ENCODE assay signal across 9 cellular contexts in genomic region chr3:66303556-66303955, GRCh38.
A peak's percentile ranks its signal among the peaks of the same experiment; 100 is the strongest.
DNase-seq lines count a peak whose midpoint lies in the region; ATAC-seq and TF ChIP-seq lines count a peak whose summit lies in the region.
"Had no signal": no experiment of that assay in that cellular context is flagged by ENCODE, and none has a peak within 500 bp of the region (broad histone marks: within the 10 kb centered on the region; RNA-seq: fewer than 3 reads in every experiment).

No MANE protein-coding gene starts in this region.

- peak; percentile 60 to 85 (median 71) for DNase-seq in CD4-positive, alpha-beta memory T cell
- DNase-seq in lower lobe of right lung (no peak), SK-N-DZ (ENCODE audit: low spot score) (no peak), GM23338 (ENCODE audit: low spot score) (no peak), Kasumi-1 (lab: John Stamatoyannopoulos, UW) (no peak)

- ATAC-seq in HG02588 (IDR thresholded peaks at IDR 0.05; ENCODE audit: unreplicated experiment) (peak; percentile 68), lower lobe of right lung (peak; percentile 67 to 76), HG02885 (IDR thresholded peaks at IDR 0.05; ENCODE audit: poor library complexity, unreplicated experiment) (no peak), GM23338 (no peak)
- peak; percentile 83 to 84 for ATAC-seq in activated CD4-positive, CD25-positive, alpha-beta regulatory T cell treated with anti-CD3 and anti-CD28 coated beads, Interleukin-2, amount 50 U/mL, for 24 hours

- H3K9me2 ChIP-seq in GM23338 (ENCODE audit: insufficient read depth) = no peaks in the 10 kb centered on the region

- POLR2A ChIA-PET in CD4-positive, alpha-beta memory T cell (lab: Charles Lee; ENCODE audit: partially characterized antibody) = interaction anchor here (0.7 to 4.8 kb wide), 17 partner anchors 10 to 196 kb away, joined by 3 to 38 read pairs (median 7); partner anchors contain the start of gene SLC25A26

- peak overlapping the region; percentile 73 for H3K27ac ChIP-seq in CD4-positive, alpha-beta memory T cell (ENCODE audit: low read depth, low read length)
- H3K27ac ChIP-seq in lower lobe of right lung (peak overlapping the region; percentile 42), GM23338 (ENCODE audit: low read depth) (no peak overlapping the region)
- H3K27ac ChIP-seq: BLaER1 treated with 17β-estradiol and CSF1 and Interleukin-3, amounts not matched to agents 10 nM and 100 nM had no signal

- intact Hi-C loops in CD4-positive, alpha-beta memory T cell (cut with micrococcal nuclease) = loop anchor here (2.0 to 5.0 kb wide), 4 partner anchors 27 to 1354 kb away; no protein-coding TSS in a partner anchor
- intact Hi-C loops in lower lobe of right lung (cut with DNase I) = no loop called here

- no peak overlapping the region for H2AFZ ChIP-seq in GM23338

- peaks cover 9 to 15% of the 10 kb centered on the region in 2 donors for H3K36me3 Mint-ChIP-seq in CD4-positive, alpha-beta memory T cell
- H3K36me3 Mint-ChIP-seq in GM23338 (ENCODE audit: low read depth) = no peaks in the 10 kb centered on the region

- no peaks in the 10 kb centered on the region for H3F3A ChIP-seq in GM23338 (replicated peaks; ENCODE audit: low read depth)

- no peak overlapping the region for H3K4me3 ChIP-seq in CD4-positive, alpha-beta memory T cell (ENCODE audit: low read length in 2 of 2)
- H3K4me3 ChIP-seq in lower lobe of right lung (no peak overlapping the region), GM23338 (no peak overlapping the region)
- H3K4me3 ChIP-seq: BLaER1 treated with 17β-estradiol and CSF1 and Interleukin-3, amounts not matched to agents 10 nM and 100 nM had no signal

- no peak for TF ChIP-seq CTCF in lower lobe of right lung (IDR thresholded peaks at IDR 0.05)
- no peak for TF ChIP-seq CTCF in GM23338 (conservative IDR thresholded peaks at IDR 0.05; ENCODE audit: low read depth in 2 of 2)

- peaks cover 9 to 62% (median 31%) of the 10 kb centered on the region in 4 donors for H3K4me1 Mint-ChIP-seq in CD4-positive, alpha-beta memory T cell
- peaks cover 7% of the 10 kb centered on the region; the same call in 2 of the 3 replicates for H3K4me1 Mint-ChIP-seq in GM23338

- H3K4me3 Mint-ChIP-seq in CD4-positive, alpha-beta memory T cell = peak overlapping the region; percentile 16 to 89 (median 74)
- no peak overlapping the region for H3K4me3 Mint-ChIP-seq in GM23338

- H3K27ac Mint-ChIP-seq in CD4-positive, alpha-beta memory T cell = peak overlapping the region in 3 of 7 donors; percentile 97 to 99 (median 98)
- H3K27ac Mint-ChIP-seq in GM23338 = no peak overlapping the region; the same call in 1 of the 2 replicates

- H3K9me3 Mint-ChIP-seq in CD4-positive, alpha-beta memory T cell = peaks cover 0 to 12% (median 4%) of the 10 kb centered on the region in 8 donors
- no peaks in the 10 kb centered on the region for H3K9me3 Mint-ChIP-seq in GM23338

- H3K36me3 ChIP-seq in CD4-positive, alpha-beta memory T cell (ENCODE audit: insufficient read depth, low read length) = no peaks in the 10 kb centered on the region
- H3K36me3 ChIP-seq in lower lobe of right lung = no peaks in the 10 kb centered on the region
- no peaks in the 10 kb centered on the region for H3K36me3 ChIP-seq in GM23338 (ENCODE audit: insufficient read depth)
- H3K36me3 ChIP-seq: BLaER1 treated with 17β-estradiol and CSF1 and Interleukin-3, amounts not matched to agents 10 nM and 100 nM had no signal

- H3K4me1 ChIP-seq in CD4-positive, alpha-beta memory T cell (ENCODE audit: insufficient read depth, low read length) = peaks cover 91% of the 10 kb centered on the region
- no peaks in the 10 kb centered on the region for H3K4me1 ChIP-seq in lower lobe of right lung
- no peaks in the 10 kb centered on the region; the same call in 1 of the 2 replicates for H3K4me1 ChIP-seq in GM23338 (ENCODE audit: insufficient read depth)

- H3K27me3 ChIP-seq in CD4-positive, alpha-beta memory T cell (ENCODE audit: insufficient read depth, low read length) = no peaks in the 10 kb centered on the region
- H3K27me3 ChIP-seq in lower lobe of right lung (ENCODE audit: low read depth) (no peaks in the 10 kb centered on the region), GM23338 (ENCODE audit: insufficient read depth) (no peaks in the 10 kb centered on the region)
- H3K27me3 ChIP-seq: BLaER1 treated with 17β-estradiol and CSF1 and Interleukin-3, amounts not matched to agents 10 nM and 100 nM had no signal

- peaks cover 14% of the 10 kb centered on the region for H3K79me2 ChIP-seq in GM23338 (replicated peaks; ENCODE audit: insufficient read depth)

- no peak overlapping the region for H3K4me2 ChIP-seq in GM23338

- H3K9me3 ChIP-seq in CD4-positive, alpha-beta memory T cell (ENCODE audit: control insufficient read depth in 1 of 2, low read length in 2 of 2) = no peaks in the 10 kb centered on the region
- H3K9me3 ChIP-seq in lower lobe of right lung = no peaks in the 10 kb centered on the region

- CTCF ChIA-PET in CD4-positive, alpha-beta memory T cell (lab: Charles Lee; ENCODE audit: partially characterized antibody) = interaction anchor here (1.0 to 4.1 kb wide), 5 partner anchors 17 to 74 kb away, joined by 3 to 28 read pairs (median 13); no protein-coding TSS in a partner anchor

- no peaks in the 10 kb centered on the region for H3K27me3 Mint-ChIP-seq in CD4-positive, alpha-beta memory T cell
- no peaks in the 10 kb centered on the region for H3K27me3 Mint-ChIP-seq in GM23338 (ENCODE audit: insufficient read depth, low read depth, poor library complexity)

- H4K20me1 ChIP-seq in GM23338 (replicated peaks; ENCODE audit: insufficient read depth) = no peaks in the 10 kb centered on the region

TF ChIP-seq in GM23338, 12 proteins besides CTCF, POLR2A, EP300 and RAD21 (continues in another document):
- TF ChIP-seq REST (IDR thresholded peaks at IDR 0.05; ENCODE audit: unreplicated experiment) = no peak
- no peak for TF ChIP-seq CREB1 (CRISPR knock-in tag; IDR thresholded peaks at IDR 0.05; ENCODE audit: low read depth)
- no peak for TF ChIP-seq STAT1 (IDR thresholded peaks at IDR 0.05; ENCODE audit: unreplicated experiment)
- TF ChIP-seq ZNF114 (CRISPR knock-in tag; IDR thresholded peaks at IDR 0.05) = no peak
- TF ChIP-seq ETS1 (IDR thresholded peaks at IDR 0.05) = no peak
- TF ChIP-seq ZNF331 (CRISPR knock-in tag; IDR thresholded peaks at IDR 0.05; ENCODE audit: low read depth) = no peak
- TF ChIP-seq NANOG (IDR thresholded peaks at IDR 0.05; ENCODE audit: borderline replicate concordance) = no peak
- TF ChIP-seq JUNB (IDR thresholded peaks at IDR 0.05; ENCODE audit: unreplicated experiment) = no peak

Comparison
In these comparisons a context has a peak if more than half of its experiments do, and no peak if none do; other contexts are left out.
1. DNase-seq: peak in CD4-positive, alpha-beta memory T cell (5 of 5); none in lower lobe of right lung (single experiment), SK-N-DZ (single experiment), GM23338 (single experiment) and Kasumi-1 (0 of 2).
2. ATAC-seq: peak in HG02588 (single experiment), activated CD4-positive, CD25-positive, alpha-beta regulatory T cell treated with anti-CD3 and anti-CD28 coated beads, Interleukin-2, amount 50 U/mL, for 24 hours (2 of 2) and lower lobe of right lung (2 of 2); none in HG02885 (single experiment) and GM23338 (single experiment).